ENCODE assay signal across 10 cellular contexts in the genomic region with DNA sequence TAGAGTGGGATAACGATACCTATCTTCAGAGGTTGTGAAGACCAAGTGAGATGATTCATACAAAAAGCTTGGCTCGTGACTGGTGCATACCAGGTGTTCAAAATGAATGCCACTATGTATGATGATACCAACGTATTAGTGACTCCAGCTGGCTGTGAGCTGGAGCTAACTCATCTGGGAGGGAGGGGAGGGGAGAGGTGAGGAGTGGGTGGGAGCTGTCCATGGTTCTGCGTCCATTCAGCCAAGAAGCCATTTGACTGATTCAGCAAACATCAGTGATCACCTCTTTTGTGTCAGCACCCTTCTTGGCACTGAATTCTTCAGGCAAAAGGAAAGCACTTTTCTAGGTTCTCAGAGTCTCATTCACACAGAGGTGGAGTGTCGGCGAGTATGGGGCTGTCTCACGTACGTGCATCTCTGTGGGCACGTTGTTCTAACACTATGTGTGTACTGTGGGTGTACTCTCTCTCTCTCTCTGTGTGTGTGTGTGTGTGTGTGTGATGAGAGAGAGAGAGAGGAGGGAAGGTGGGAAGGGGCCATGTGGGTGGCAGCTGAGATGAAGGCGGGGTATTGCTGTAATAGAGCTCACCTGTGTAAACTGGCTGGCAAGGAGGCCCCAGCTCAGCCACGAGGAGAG.
DNase-seq lines count a peak whose midpoint lies in the region; ATAC-seq, FAIRE-seq and TF ChIP-seq lines count a peak whose summit lies in the region.
"Had no signal": no experiment of that assay in that cellular context is flagged by ENCODE, and none has a peak within 500 bp of the region (broad histone marks: within the 10 kb centered on the region; RNA-seq: fewer than 3 reads in every experiment).

No MANE protein-coding gene starts in this region.

- H3K27ac ChIP-seq in cardiac muscle cell: no peak overlapping the region
- no peak overlapping the region for H3K27ac ChIP-seq in upper lobe of left lung
- H3K27ac ChIP-seq in small intestine (ENCODE audit: low read depth in 1 of 2, low read length in 1 of 2): no peak overlapping the region

- intact Hi-C loops in left ventricle myocardium superior (cut with micrococcal nuclease): no loop called here

- no peak for TF ChIP-seq CTCF in cardiac muscle cell (IDR thresholded peaks at IDR 0.05; ENCODE audit: low read depth, low read length)
- TF ChIP-seq CTCF in upper lobe of left lung (IDR thresholded peaks at IDR 0.05): no peak

- peaks cover 11% of the 10 kb centered on the region for H3K27me3 ChIP-seq in cardiac muscle cell
- no peaks in the 10 kb centered on the region for H3K27me3 ChIP-seq in upper lobe of left lung
- H3K27me3 ChIP-seq in small intestine (ENCODE audit: control insufficient read depth in 2 of 2, insufficient read depth in 2 of 2, low read length in 2 of 2): peaks cover 0 to 2% of the 10 kb centered on the region in 2 donors

- ATAC-seq in left ventricle myocardium superior: no peak
- ATAC-seq in upper lobe of left lung (ENCODE audit: low FRiP score in 2 of 2): no peak
- ATAC-seq: right cardiac atrium had no signal

- 52 to 53% methylated on average over 9 to 11 of the region's 11 CpGs for WGBS in upper lobe of left lung, 2 donors
- 51 to 62% (median 55%) methylated on average over 11 of the region's 11 CpGs for WGBS in small intestine, 3 donors

- H3K4me3 ChIP-seq in cardiac muscle cell (no peak overlapping the region), skeletal muscle cell (ENCODE audit: low read depth, low read length) (no peak overlapping the region), upper lobe of left lung (no peak overlapping the region), small intestine (ENCODE audit: low read depth in 1 of 2, low read length in 2 of 2) (no peak overlapping the region)

- DNase-seq in cardiac muscle cell (ENCODE audit: low read depth in 1 of 2, low spot score in 1 of 2) (peak; percentile 66 to 88), left ventricle myocardium superior (no peak), OCI-M1 (lab: John Stamatoyannopoulos, UW) (peak; percentile 75), erythroblast (lab: John Stamatoyannopoulos, UW) (peak; percentile 21 to 23), skeletal muscle cell (ENCODE audit: low read depth) (peak; percentile 9), upper lobe of left lung (no peak), small intestine (no peak), retina (no peak)
- DNase-seq: CD8-positive, alpha-beta memory T cell; right cardiac atrium had no signal

- TF ChIP-seq EP300 in upper lobe of left lung (IDR thresholded peaks at IDR 0.05): no peak

- no peaks in the 10 kb centered on the region for H3K4me1 ChIP-seq in cardiac muscle cell (ENCODE audit: low read depth)
- no peaks in the 10 kb centered on the region for H3K4me1 ChIP-seq in upper lobe of left lung
- no peaks in the 10 kb centered on the region for H3K4me1 ChIP-seq in small intestine (ENCODE audit: control insufficient read depth in 2 of 2, insufficient read depth in 1 of 2, low read depth in 1 of 2, low read length in 1 of 2)

- H3K9me3 ChIP-seq in cardiac muscle cell (ENCODE audit: low read depth): no peaks in the 10 kb centered on the region
- no peaks in the 10 kb centered on the region for H3K9me3 ChIP-seq in upper lobe of left lung
- no peaks in the 10 kb centered on the region for H3K9me3 ChIP-seq in small intestine (ENCODE audit: control insufficient read depth, low read depth)

- TF ChIP-seq POLR2A in erythroblast (IDR thresholded peaks at IDR 0.05; ENCODE audit: low read length) (no peak), upper lobe of left lung (IDR thresholded peaks at IDR 0.05) (no peak)

- H3K36me3 ChIP-seq in cardiac muscle cell: no peaks in the 10 kb centered on the region
- no peaks in the 10 kb centered on the region for H3K36me3 ChIP-seq in upper lobe of left lung
- H3K36me3 ChIP-seq in small intestine (ENCODE audit: control insufficient read depth in 2 of 2, insufficient read depth in 2 of 2, low read length in 2 of 2): no peaks in the 10 kb centered on the region

- no peak for FAIRE-seq in small intestine (lab: Jason Lieb, UNC)

Comparison
In these comparisons a context has a peak if more than half of its experiments do, and no peak if none do; other contexts are left out.
1. DNase-seq: peak in cardiac muscle cell (2 of 2), OCI-M1 (single experiment), erythroblast (2 of 2) and skeletal muscle cell (single experiment); none in left ventricle myocardium superior (single experiment), upper lobe of left lung (0 of 2), small intestine (single experiment) and retina (single experiment).